1 cellular context compared by ENCODE assay signal in the genomic region with DNA sequence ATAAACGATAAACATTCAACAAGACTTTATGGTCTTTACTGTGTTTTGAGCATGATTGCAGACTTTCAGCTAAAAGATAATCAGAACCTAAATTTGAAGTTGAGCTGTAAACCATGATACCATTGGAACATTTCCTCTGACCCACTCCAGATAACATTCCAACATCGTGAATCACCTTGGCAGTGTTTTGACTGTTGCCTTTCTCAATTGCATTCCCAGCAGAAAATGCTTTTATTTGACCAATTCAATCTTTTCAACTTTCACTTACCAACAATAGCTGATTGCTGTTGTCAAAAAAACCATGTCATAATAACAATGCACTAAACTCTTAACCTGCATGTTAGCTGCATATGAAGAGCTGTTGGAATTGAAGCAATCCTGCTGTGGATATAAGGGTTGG.
TF ChIP-seq lines count a peak whose summit lies in the region.

No MANE protein-coding gene starts in this region.

TF ChIP-seq in GM23338, 12 proteins besides CTCF, POLR2A, EP300 and RAD21 (continued from another document):
- TF ChIP-seq, protein P1, sequence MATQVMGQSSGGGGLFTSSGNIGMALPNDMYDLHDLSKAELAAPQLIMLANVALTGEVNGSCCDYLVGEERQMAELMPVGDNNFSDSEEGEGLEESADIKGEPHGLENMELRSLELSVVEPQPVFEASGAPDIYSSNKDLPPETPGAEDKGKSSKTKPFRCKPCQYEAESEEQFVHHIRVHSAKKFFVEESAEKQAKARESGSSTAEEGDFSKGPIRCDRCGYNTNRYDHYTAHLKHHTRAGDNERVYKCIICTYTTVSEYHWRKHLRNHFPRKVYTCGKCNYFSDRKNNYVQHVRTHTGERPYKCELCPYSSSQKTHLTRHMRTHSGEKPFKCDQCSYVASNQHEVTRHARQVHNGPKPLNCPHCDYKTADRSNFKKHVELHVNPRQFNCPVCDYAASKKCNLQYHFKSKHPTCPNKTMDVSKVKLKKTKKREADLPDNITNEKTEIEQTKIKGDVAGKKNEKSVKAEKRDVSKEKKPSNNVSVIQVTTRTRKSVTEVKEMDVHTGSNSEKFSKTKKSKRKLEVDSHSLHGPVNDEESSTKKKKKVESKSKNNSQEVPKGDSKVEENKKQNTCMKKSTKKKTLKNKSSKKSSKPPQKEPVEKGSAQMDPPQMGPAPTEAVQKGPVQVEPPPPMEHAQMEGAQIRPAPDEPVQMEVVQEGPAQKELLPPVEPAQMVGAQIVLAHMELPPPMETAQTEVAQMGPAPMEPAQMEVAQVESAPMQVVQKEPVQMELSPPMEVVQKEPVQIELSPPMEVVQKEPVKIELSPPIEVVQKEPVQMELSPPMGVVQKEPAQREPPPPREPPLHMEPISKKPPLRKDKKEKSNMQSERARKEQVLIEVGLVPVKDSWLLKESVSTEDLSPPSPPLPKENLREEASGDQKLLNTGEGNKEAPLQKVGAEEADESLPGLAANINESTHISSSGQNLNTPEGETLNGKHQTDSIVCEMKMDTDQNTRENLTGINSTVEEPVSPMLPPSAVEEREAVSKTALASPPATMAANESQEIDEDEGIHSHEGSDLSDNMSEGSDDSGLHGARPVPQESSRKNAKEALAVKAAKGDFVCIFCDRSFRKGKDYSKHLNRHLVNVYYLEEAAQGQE (IDR thresholded peaks at IDR 0.05; ENCODE audit: unreplicated experiment) = no peak
- TF ChIP-seq NANOG (IDR thresholded peaks at IDR 0.05; ENCODE audit: borderline replicate concordance) (no peak), EZH2phosphoT487 (IDR thresholded peaks at IDR 0.05; ENCODE audit: unreplicated experiment) (no peak), STAT1 (IDR thresholded peaks at IDR 0.05; ENCODE audit: unreplicated experiment) (no peak), JUNB (IDR thresholded peaks at IDR 0.05; ENCODE audit: unreplicated experiment) (no peak)
- TF ChIP-seq, protein P2, sequence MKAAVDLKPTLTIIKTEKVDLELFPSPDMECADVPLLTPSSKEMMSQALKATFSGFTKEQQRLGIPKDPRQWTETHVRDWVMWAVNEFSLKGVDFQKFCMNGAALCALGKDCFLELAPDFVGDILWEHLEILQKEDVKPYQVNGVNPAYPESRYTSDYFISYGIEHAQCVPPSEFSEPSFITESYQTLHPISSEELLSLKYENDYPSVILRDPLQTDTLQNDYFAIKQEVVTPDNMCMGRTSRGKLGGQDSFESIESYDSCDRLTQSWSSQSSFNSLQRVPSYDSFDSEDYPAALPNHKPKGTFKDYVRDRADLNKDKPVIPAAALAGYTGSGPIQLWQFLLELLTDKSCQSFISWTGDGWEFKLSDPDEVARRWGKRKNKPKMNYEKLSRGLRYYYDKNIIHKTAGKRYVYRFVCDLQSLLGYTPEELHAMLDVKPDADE (IDR thresholded peaks at IDR 0.05) = no peak
